Comparison of ENCODE assay signal across 4 cellular contexts in the genomic region with DNA sequence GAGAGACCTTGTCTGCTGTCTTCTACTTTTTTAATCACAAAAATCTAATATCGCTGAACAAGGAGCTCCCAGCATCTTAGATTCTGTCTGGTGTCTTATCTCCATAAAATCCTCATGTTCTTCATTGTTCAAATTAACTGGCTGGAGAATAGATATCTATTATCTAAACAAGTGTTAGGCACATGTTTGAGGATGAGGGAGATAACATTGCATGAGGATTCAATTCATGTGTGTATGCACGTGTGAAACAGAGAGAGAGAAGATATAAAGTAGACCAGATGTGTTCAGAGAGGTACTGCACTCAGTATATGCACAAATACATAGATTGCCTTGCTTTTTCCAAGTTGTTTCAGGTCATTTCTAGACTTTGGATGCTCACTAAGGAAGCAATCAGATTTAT. TPM values are rescaled to one million over a fixed set of nuclear protein-coding genes. Genes with fewer than 3 reads are reported as not detected.
"Had no signal": no experiment of that assay in that cellular context is flagged by ENCODE, and none has a peak within 500 bp of the region (broad histone marks: within the 10 kb centered on the region; RNA-seq: fewer than 3 reads in every experiment).

No MANE protein-coding gene starts in this region.

- DNase-seq: GDM1, GF-D8 had no signal

- H3K4me3 ChIP-seq: GM12878 had no signal

- ATAC-seq: GM12878 had no signal

RNA-seq across cellular contexts. Expression of a gene that starts 5.4 kb away (rescaled TPM):
- total RNA-seq: G401, GM12878 had no signal
